8 cellular contexts compared by ENCODE assay signal in the genomic region with DNA sequence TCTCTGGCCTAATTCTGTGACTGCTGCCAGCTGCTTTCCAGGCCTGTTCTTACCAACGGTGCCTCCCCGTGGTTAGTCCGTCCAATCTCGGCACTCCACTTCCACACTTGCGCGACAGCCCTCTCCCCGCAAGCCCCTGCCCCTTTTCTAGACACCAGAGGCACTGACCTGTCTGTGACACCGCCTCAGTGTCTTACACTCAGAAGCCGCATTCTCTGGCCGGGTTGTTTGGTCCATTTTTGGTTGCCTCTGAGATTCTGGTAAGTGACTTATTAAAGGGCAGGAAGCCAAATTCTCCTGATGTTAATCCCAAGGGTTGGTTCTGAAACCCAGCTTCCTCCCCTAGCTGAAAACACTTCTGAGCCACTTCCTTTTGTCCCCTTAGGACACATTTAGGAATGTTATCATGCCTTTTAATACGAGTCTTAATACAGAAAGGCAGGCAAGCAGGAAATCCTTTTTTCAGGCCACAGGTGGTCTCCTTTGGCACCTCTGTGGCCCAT. TPM values are rescaled to one million over a fixed set of nuclear protein-coding genes. Genes with fewer than 3 reads are reported as not detected.
DNase-seq lines count a peak whose midpoint lies in the region; ATAC-seq and TF ChIP-seq lines count a peak whose summit lies in the region.

No MANE protein-coding gene starts in this region.

- peak in 6 of 7 experiments; percentile 6 to 61 (median 34) for DNase-seq in CD8-positive, alpha-beta T cell
- DNase-seq in LNCaP clone FGC (ENCODE audit: low read depth) (no peak), foreskin fibroblast (peak; percentile 40 to 67), SKM-1 (lab: John Stamatoyannopoulos, UW; ENCODE audit: unreplicated experiment) (no peak)
- DNase-seq in activated T-cell treated with anti-CD3 and anti-CD28 coated beads, Interleukin-2, amount 50 U/mL, for 72 hours = peak; percentile 29 to 30

- H3K9me3 ChIP-seq in CD8-positive, alpha-beta T cell (ENCODE audit: low read length) = no peaks in the 10 kb centered on the region
- no peaks in the 10 kb centered on the region for H3K9me3 ChIP-seq in neutrophil

- peak overlapping the region; percentile 77 for H3K27ac ChIP-seq in CD8-positive, alpha-beta T cell (ENCODE audit: low read depth, low read length)
- peak overlapping the region; percentile 90 for H3K27ac ChIP-seq in neutrophil

- H3K4me1 Mint-ChIP-seq in CD8-positive, alpha-beta T cell (ENCODE audit: low read depth) = peaks cover 40% of the 10 kb centered on the region
- peaks cover 52% of the 10 kb centered on the region for H3K4me1 Mint-ChIP-seq in activated T-cell treated with anti-CD3 and anti-CD28 coated beads, Interleukin-2, amount 50 U/mL, for 72 hours (ENCODE audit: low read depth)

- H3K4me1 ChIP-seq in CD8-positive, alpha-beta T cell (ENCODE audit: insufficient read depth, low read length) = peaks cover 34% of the 10 kb centered on the region
- peaks cover 34 to 42% of the 10 kb centered on the region in 2 experiments for H3K4me1 ChIP-seq in neutrophil (ENCODE audit: control insufficient read depth in 1 of 2, insufficient read depth in 1 of 2, low read depth in 1 of 2, low read length in 1 of 2)

- CTCF ChIA-PET in CD8-positive, alpha-beta T cell (lab: Charles Lee) = interaction anchor here (0.9 to 1.6 kb wide), 6 partner anchors 14 to 70 kb away, joined by 3 to 6 read pairs (median 4); a partner anchor contains a TSS

- ATAC-seq in CD8-positive, alpha-beta T cell = no peak
- no peak for ATAC-seq in activated T-cell treated with anti-CD3 and anti-CD28 coated beads, Interleukin-2, amount 50 U/mL, for 72 hours (replicated peaks in 1 of 2)
- ATAC-seq in HG02759 (IDR thresholded peaks at IDR 0.05; ENCODE audit: unreplicated experiment) (no peak), GM18870 (IDR thresholded peaks at IDR 0.05; ENCODE audit: unreplicated experiment) (no peak)

- no peaks in the 10 kb centered on the region for H3K9me3 Mint-ChIP-seq in CD8-positive, alpha-beta T cell
- H3K9me3 Mint-ChIP-seq in activated T-cell treated with anti-CD3 and anti-CD28 coated beads, Interleukin-2, amount 50 U/mL, for 72 hours = no peaks in the 10 kb centered on the region

- peak overlapping the region; percentile 78 for H3K4me3 ChIP-seq in CD8-positive, alpha-beta T cell (ENCODE audit: low read depth, low read length)
- H3K4me3 ChIP-seq in LNCaP clone FGC (ENCODE audit: low read depth, low read length) (peak overlapping the region; percentile 50), foreskin fibroblast (ENCODE audit: low read depth in 1 of 2, low read length in 2 of 2) (peak overlapping the region; percentile 53 to 58), neutrophil (ENCODE audit: low read depth in 1 of 2, low read length in 1 of 2) (peak overlapping the region; percentile 72 to 78)

- H3K36me3 ChIP-seq in CD8-positive, alpha-beta T cell (ENCODE audit: insufficient read depth, low read length) = no peaks in the 10 kb centered on the region
- H3K36me3 ChIP-seq in neutrophil = peaks cover 9% of the 10 kb centered on the region

- H3K4me3 Mint-ChIP-seq in CD8-positive, alpha-beta T cell = peak overlapping the region; percentile 92
- H3K4me3 Mint-ChIP-seq in activated T-cell treated with anti-CD3 and anti-CD28 coated beads, Interleukin-2, amount 50 U/mL, for 72 hours = peak overlapping the region; percentile 78 to 99

- no peaks in the 10 kb centered on the region for H3K27me3 ChIP-seq in CD8-positive, alpha-beta T cell (ENCODE audit: insufficient read depth, low read length)
- peaks cover 4% of the 10 kb centered on the region for H3K27me3 ChIP-seq in neutrophil

- TF ChIP-seq CTCF in CD8-positive, alpha-beta T cell (IDR thresholded peaks at IDR 0.05) = no peak
- 0 out of 2 replicates have a peak, but pooled peaks have one; percentile 1 for TF ChIP-seq CTCF in LNCaP clone FGC (IDR thresholded peaks at IDR 0.05; ENCODE audit: control insufficient read depth, extremely low read depth, insufficient read depth)
- TF ChIP-seq CTCF in foreskin fibroblast (IDR thresholded peaks at IDR 0.05; ENCODE audit: low read depth, low read length) = no peak
- no peak for TF ChIP-seq CTCF in neutrophil (IDR thresholded peaks at IDR 0.05)

- POLR2A ChIA-PET in CD8-positive, alpha-beta T cell (lab: Charles Lee) = interaction anchor here (0.7 to 5.7 kb wide), 12 partner anchors 9 to 449 kb away, joined by 3 to 77 read pairs (median 4); a partner anchor contains a TSS

- no peaks in the 10 kb centered on the region for H3K27me3 Mint-ChIP-seq in CD8-positive, alpha-beta T cell (ENCODE audit: low read depth)
- H3K27me3 Mint-ChIP-seq in activated T-cell treated with anti-CD3 and anti-CD28 coated beads, Interleukin-2, amount 50 U/mL, for 72 hours (ENCODE audit: low read depth) = no peaks in the 10 kb centered on the region

- H3K27ac Mint-ChIP-seq in CD8-positive, alpha-beta T cell = peak overlapping the region; percentile 97
- H3K27ac Mint-ChIP-seq in activated T-cell treated with anti-CD3 and anti-CD28 coated beads, Interleukin-2, amount 50 U/mL, for 72 hours = peak overlapping the region; percentile 51

- intact Hi-C loops in CD8-positive, alpha-beta T cell (cut with DNase I, micrococcal nuclease) = loop anchor here in 1 of 2 experiments (5.0 to 10.0 kb wide), 2 partner anchors 132 to 1421 kb away; no protein-coding TSS in a partner anchor

- peaks cover 18% of the 10 kb centered on the region for H3K36me3 Mint-ChIP-seq in CD8-positive, alpha-beta T cell
- peaks cover 0 to 2% of the 10 kb centered on the region in 2 donors for H3K36me3 Mint-ChIP-seq in activated T-cell treated with anti-CD3 and anti-CD28 coated beads, Interleukin-2, amount 50 U/mL, for 72 hours (ENCODE audit: insufficient read depth in 2 of 2)

RNA-seq across cellular contexts. Expression of a gene that starts 1.2 kb away (rescaled TPM):
- total RNA-seq in CD8-positive, alpha-beta T cell = 10 to 100 TPM; 56.4 to 63.4 TPM
- total RNA-seq in activated T-cell treated with anti-CD3 and anti-CD28 coated beads, Interleukin-2, amount 50 U/mL, for 72 hours = 10 to 100 TPM; 33.7 to 33.9 TPM

Comparison
In these comparisons a context has a peak if more than half of its experiments do, and no peak if none do; other contexts are left out.
1. DNase-seq: peak in CD8-positive, alpha-beta T cell (6 of 7), activated T-cell treated with anti-CD3 and anti-CD28 coated beads, Interleukin-2, amount 50 U/mL, for 72 hours (2 of 2) and foreskin fibroblast (2 of 2); none in LNCaP clone FGC (single experiment) and SKM-1 (single experiment).
2. Peak in every context shown above with its lines, with median percentiles within 50 percentile points of each other: H3K4me3 ChIP-seq.